In genomic region chr7:149422065-149422913, GRCh38 we compare ENCODE assay signal across 8 cellular contexts. TPM values are rescaled to one million over a fixed set of nuclear protein-coding genes. Genes with fewer than 3 reads are reported as not detected.
A peak's percentile ranks its signal among the peaks of the same experiment; 100 is the strongest.
DNase-seq lines count a peak whose midpoint lies in the region; ATAC-seq and TF ChIP-seq lines count a peak whose summit lies in the region.

No MANE protein-coding gene starts in this region.

- H3K36me3 Mint-ChIP-seq in activated naive CD4-positive, alpha-beta T cell treated with anti-CD3 and anti-CD28 coated beads, Interleukin-2, amount 50 U/mL, for 72 hours: no peaks in the 10 kb centered on the region

- H3K4me3 ChIP-seq in GM23248 (peak overlapping the region; percentile 67), LNCaP clone FGC (ENCODE audit: low read depth, low read length) (peak overlapping the region; percentile 42), heart left ventricle (peak overlapping the region; percentile 29 to 65 (median 54)), rectal smooth muscle tissue (ENCODE audit: low read length) (peak overlapping the region; percentile 67), vagina (peak overlapping the region; percentile 39 to 40)

- H3K9me2 ChIP-seq in GM23248 (ENCODE audit: insufficient read depth): no peaks in the 10 kb centered on the region

- 6% methylated on average over 62 to 70 of the region's 71 CpGs for WGBS in GM23248 (ENCODE audit: low coverage in 1 of 2, low lambda C conversion rate in 2 of 2, missing lambda C conversion rate in 2 of 2), 2 experiments
- WGBS in heart left ventricle, 4 donors: 4 to 8% (median 5%) methylated on average over 47 to 71 of the region's 71 CpGs

- ATAC-seq in activated naive CD4-positive, alpha-beta T cell treated with anti-CD3 and anti-CD28 coated beads, Interleukin-2, amount 50 U/mL, for 72 hours: peak; percentile 98 to 99
- ATAC-seq in heart left ventricle: peak; percentile 60 to 97 (median 93)

- in situ Hi-C loops in GM23248 (cut with MboI): no loop called here

- H2AFZ ChIP-seq in GM23248: peak overlapping the region; percentile 97

- H3K9me3 ChIP-seq in GM23248 (ENCODE audit: low read depth) (no peaks in the 10 kb centered on the region), heart left ventricle (no peaks in the 10 kb centered on the region), vagina (no peaks in the 10 kb centered on the region)

- H3K4me2 ChIP-seq in GM23248 (ENCODE audit: unreplicated experiment): peak overlapping the region; percentile 76

- H3K9ac ChIP-seq in GM23248 (peak overlapping the region; percentile 68), rectal smooth muscle tissue (ENCODE audit: low read length) (no peak overlapping the region)

- H3K27me3 ChIP-seq in GM23248 (replicated peaks; ENCODE audit: insufficient read depth) (no peaks in the 10 kb centered on the region), heart left ventricle (no peaks in the 10 kb centered on the region), rectal smooth muscle tissue (ENCODE audit: control insufficient read depth, insufficient read depth, low read length) (no peaks in the 10 kb centered on the region), vagina (no peaks in the 10 kb centered on the region)

- no peak overlapping the region for H3K27ac ChIP-seq in GM23248
- H3K27ac ChIP-seq in heart left ventricle: peak overlapping the region in 7 of 12 donors; percentile 3 to 77 (median 33)
- no peak overlapping the region for H3K27ac ChIP-seq in rectal smooth muscle tissue (ENCODE audit: low read depth, low read length)
- no peak overlapping the region for H3K27ac ChIP-seq in vagina

- H3K4me1 ChIP-seq in GM23248 (ENCODE audit: insufficient read depth) (no peaks in the 10 kb centered on the region), heart left ventricle (peaks cover 0 to 18% (median 7%) of the 10 kb centered on the region in 12 donors), rectal smooth muscle tissue (ENCODE audit: control insufficient read depth, insufficient read depth, low read length) (no peaks in the 10 kb centered on the region), vagina (peaks cover 6% of the 10 kb centered on the region)

- peak; percentile 98 for TF ChIP-seq CTCF in LNCaP clone FGC (IDR thresholded peaks at IDR 0.05; ENCODE audit: control insufficient read depth, extremely low read depth, insufficient read depth)
- TF ChIP-seq CTCF in heart left ventricle (IDR thresholded peaks at IDR 0.05): peak; percentile 1 to 84 (median 52)
- no peak for TF ChIP-seq CTCF in vagina (IDR thresholded peaks at IDR 0.05)

- DNase-seq in GF-D8 (lab: John Stamatoyannopoulos, UW) (peak; percentile 33), GM23248 (peak; percentile 85), LNCaP clone FGC (ENCODE audit: low read depth) (peak; percentile 27), SHP77 treated with DMSO at 0.1 percent for 48 hours (lab: John Stamatoyannopoulos, UW) (peak; percentile 45), heart left ventricle (peak; percentile 60 to 85 (median 61)), vagina (ENCODE audit: extremely low spot score in 2 of 2) (no peak)
- DNase-seq in activated naive CD4-positive, alpha-beta T cell treated with anti-CD3 and anti-CD28 coated beads, Interleukin-2, amount 50 U/mL, for 72 hours (ENCODE audit: low spot score in 2 of 2): peak; percentile 83 to 84

- no peaks in the 10 kb centered on the region for H4K20me1 ChIP-seq in GM23248 (ENCODE audit: insufficient read depth)

- H3F3A ChIP-seq in GM23248 (ENCODE audit: insufficient read depth): peaks cover 10% of the 10 kb centered on the region

- H3K36me3 ChIP-seq in GM23248 (ENCODE audit: low read depth) (no peaks in the 10 kb centered on the region), heart left ventricle (no peaks in the 10 kb centered on the region), rectal smooth muscle tissue (ENCODE audit: control insufficient read depth, insufficient read depth, low read length) (no peaks in the 10 kb centered on the region), vagina (no peaks in the 10 kb centered on the region)

- peak overlapping the region in 1 of 2 donors; percentile 78 for H3K27ac Mint-ChIP-seq in activated naive CD4-positive, alpha-beta T cell treated with anti-CD3 and anti-CD28 coated beads, Interleukin-2, amount 50 U/mL, for 72 hours

- H3K79me2 ChIP-seq in GM23248 (ENCODE audit: insufficient read depth): no peaks in the 10 kb centered on the region

- intact Hi-C loops in heart left ventricle (cut with DNase I) (loop anchor here in 4 of 10 donors (2.0 to 10.0 kb wide), 4 partner anchors 75 to 159 kb away; partner anchors contain the start of genes ZNF746 (in 2 of the 4) and ZNF783 (in 2 of the 4)), vagina (cut with DNase I) (no loop called here)

- no peaks in the 10 kb centered on the region for H3K9me3 Mint-ChIP-seq in activated naive CD4-positive, alpha-beta T cell treated with anti-CD3 and anti-CD28 coated beads, Interleukin-2, amount 50 U/mL, for 72 hours

- TF ChIP-seq POLR2A in heart left ventricle (IDR thresholded peaks at IDR 0.05) (no peak), vagina (IDR thresholded peaks at IDR 0.05) (no peak)

RNA-seq across cellular contexts. Expression of gene ZNF777, which starts 38.6 kb away (rescaled TPM):
- total RNA-seq in GM23248 (2014; rRNA removed; shearing (Covaris generic)): 9.7 and 10.4 TPM in 2 replicates
- polyA plus RNA-seq in GM23248 (2016; fragmentation: Nextera tagmentation; extraction: Ambion mirVana) (2.1 and 2.2 TPM in 2 replicates), heart left ventricle (1 to 10 TPM; 7.1 TPM)
- 10 to 100 TPM in 1 of 2 donors, 1 to 10 TPM in 1; 3.5 to 12.7 TPM for total RNA-seq in activated naive CD4-positive, alpha-beta T cell treated with anti-CD3 and anti-CD28 coated beads, Interleukin-2, amount 50 U/mL, for 72 hours
- total RNA-seq in heart left ventricle (10 to 100 TPM in 1 of 9 donors, 1 to 10 TPM in 8; 6.5 to 10.7 (median 8.3) TPM), vagina (13.5 TPM)

Comparison
In these comparisons a context has a peak if more than half of its experiments do, and no peak if none do; other contexts are left out.
1. DNase-seq: peak in GF-D8 (single experiment), GM23248 (single experiment), LNCaP clone FGC (single experiment), SHP77 treated with DMSO at 0.1 percent for 48 hours (single experiment), activated naive CD4-positive, alpha-beta T cell treated with anti-CD3 and anti-CD28 coated beads, Interleukin-2, amount 50 U/mL, for 72 hours (2 of 2) and heart left ventricle (5 of 5); none in vagina (0 of 2).
2. H3K27ac ChIP-seq: peak in heart left ventricle (7 of 12); none in GM23248 (single experiment), rectal smooth muscle tissue (single experiment) and vagina (single experiment).
3. CTCF ChIP-seq: peak in LNCaP clone FGC (single experiment) and heart left ventricle (12 of 12); none in vagina (0 of 3).
4. Peak in every context shown above with its lines, with median percentiles within 50 percentile points of each other: H3K4me3 ChIP-seq.